1 cellular context compared by ENCODE assay signal in genomic region chr22:28937206-28938025, GRCh38.
TF ChIP-seq lines count a peak whose summit lies in the region.

No MANE protein-coding gene starts in this region.

TF ChIP-seq in HepG2, 621 proteins besides CTCF, POLR2A, EP300 and RAD21 (continued from another document):
- no peak for TF ChIP-seq USF2 (IDR thresholded peaks at IDR 0.05; ENCODE audit: low read depth, low read length)
- no peak for TF ChIP-seq USF2 (CRISPR knock-in tag; IDR thresholded peaks at IDR 0.05; ENCODE audit: borderline replicate concordance)
- peak; percentile 92 for TF ChIP-seq RBM22 (optimal IDR thresholded peaks at IDR 0.05; ENCODE audit: low read length)
- no peak for TF ChIP-seq ZKSCAN1 (IDR thresholded peaks at IDR 0.05; ENCODE audit: low read length)
TF ChIP-seq in HepG2: peak in this region for 1.
